14 cellular contexts compared by ENCODE assay signal in the genomic region with DNA sequence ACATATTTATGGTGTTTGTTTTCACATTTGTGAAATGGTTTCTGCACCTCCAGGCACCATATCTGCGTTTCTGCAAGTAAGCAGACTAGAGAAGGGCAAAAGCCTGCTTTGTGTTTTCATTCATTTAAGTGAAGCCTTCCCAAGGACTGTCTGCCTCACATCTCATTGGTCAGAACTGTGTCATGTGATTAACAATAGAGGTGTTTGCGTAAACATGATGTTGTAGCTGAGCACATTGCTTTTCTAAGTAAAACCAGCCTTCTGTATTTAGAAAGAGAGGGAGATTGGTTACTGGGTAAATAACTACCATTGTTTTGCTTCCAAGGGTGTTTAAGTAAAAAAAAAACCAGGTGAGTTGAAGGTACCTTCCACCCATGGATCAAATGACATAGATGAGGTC. TPM values are rescaled to one million over a fixed set of nuclear protein-coding genes. Genes with fewer than 3 reads are reported as not detected.
DNase-seq lines count a peak whose midpoint lies in the region; ATAC-seq and FAIRE-seq lines count a peak whose summit lies in the region.
"Had no signal": no experiment of that assay in that cellular context is flagged by ENCODE, and none has a peak within 500 bp of the region (broad histone marks: within the 10 kb centered on the region; RNA-seq: fewer than 3 reads in every experiment).

No MANE protein-coding gene starts in this region.

- CTCF ChIA-PET in activated CD4-positive, alpha-beta T cell treated with anti-CD3 and anti-CD28 coated beads for 36 hours (lab: Charles Lee): interaction anchor here (0.8 kb wide), 1 partner anchor 16 kb away, joined by 3 read pairs; no protein-coding TSS in a partner anchor

- H3K27me3 ChIP-seq in small intestine (ENCODE audit: control insufficient read depth in 2 of 2, insufficient read depth in 2 of 2, low read length in 2 of 2): no peaks in the 10 kb centered on the region

- no peaks in the 10 kb centered on the region for H3K9me3 ChIP-seq in small intestine (ENCODE audit: control insufficient read depth, low read depth)

- H3K4me3 Mint-ChIP-seq in activated CD4-positive, alpha-beta T cell treated with anti-CD3 and anti-CD28 coated beads for 36 hours: no peak overlapping the region
- no peak overlapping the region for H3K4me3 Mint-ChIP-seq in activated T-helper 1 cell treated with anti-CD3 and anti-CD28 coated beads, Interleukin-12 subunit alpha, Interleukin-12 subunit beta, Interleukin-2, Interleukin-4 antibody, amounts not matched to agents 30 ng/mL and 10 ng/mL and 1 ng/mL, durations not matched to agents 14 hours and 24 hours and 36 hours
- H3K4me3 Mint-ChIP-seq: natural killer cell treated with Interleukin-12 subunit alpha and Interleukin-12 subunit beta and Interleukin-15 and Interleukin-18, amount 100 ng/mL, for 72 hours had no signal

- 83 to 86% (median 83%) methylated on average over 2 of the region's 2 CpGs for WGBS in small intestine, 3 donors

- H3K36me3 ChIP-seq in small intestine (ENCODE audit: control insufficient read depth in 2 of 2, insufficient read depth in 2 of 2, low read length in 2 of 2): no peaks in the 10 kb centered on the region

- no peak for DNase-seq in activated CD4-positive, alpha-beta T cell treated with anti-CD3 and anti-CD28 coated beads for 36 hours
- no peak for DNase-seq in activated CD4-positive, alpha-beta T cell treated with anti-CD3 and anti-CD28 coated beads for 1 hour
- peak; percentile 85 for DNase-seq in NCI-H69 (lab: John Stamatoyannopoulos, UW)
- no peak for DNase-seq in epithelial cell of prostate (ENCODE audit: low read depth, low spot score)
- no peak for DNase-seq in small intestine
- no peak for DNase-seq in NCI-H526 (lab: John Stamatoyannopoulos, UW)
- DNase-seq in activated T-helper 1 cell treated with anti-CD3 and anti-CD28 coated beads, Interleukin-12 subunit alpha, Interleukin-12 subunit beta, Interleukin-2, Interleukin-4 antibody, amounts not matched to agents 30 ng/mL and 10 ng/mL and 1 ng/mL, durations not matched to agents 14 hours and 24 hours and 36 hours (ENCODE audit: low spot score): no peak
- no peak for DNase-seq in NCI-H524 treated with DMSO at 0.1 percent for 48 hours (lab: John Stamatoyannopoulos, UW)
- DNase-seq: anterior cingulate cortex; effector memory CD8-positive, alpha-beta T cell; H7; stimulated activated CD4-positive, alpha-beta T cell treated with anti-CD3 and anti-CD28 coated beads, Interleukin-12 subunit alpha, Interleukin-12 subunit beta, amount 100 ng/mL, for 4 hours had no signal

- peak overlapping the region; percentile 82 for H3K27ac ChIP-seq in epithelial cell of prostate
- H3K27ac ChIP-seq in small intestine (ENCODE audit: low read depth in 1 of 2, low read length in 1 of 2): peak overlapping the region; percentile 83 to 84
- H3K27ac ChIP-seq: KMS-11 had no signal

- H3K4me1 Mint-ChIP-seq in activated CD4-positive, alpha-beta T cell treated with anti-CD3 and anti-CD28 coated beads for 36 hours: peaks cover 43% of the 10 kb centered on the region
- peaks cover 23% of the 10 kb centered on the region for H3K4me1 Mint-ChIP-seq in activated T-helper 1 cell treated with anti-CD3 and anti-CD28 coated beads, Interleukin-12 subunit alpha, Interleukin-12 subunit beta, Interleukin-2, Interleukin-4 antibody, amounts not matched to agents 30 ng/mL and 10 ng/mL and 1 ng/mL, durations not matched to agents 14 hours and 24 hours and 36 hours (ENCODE audit: low read depth)

- peaks cover 5% of the 10 kb centered on the region for H3K9me3 Mint-ChIP-seq in activated CD4-positive, alpha-beta T cell treated with anti-CD3 and anti-CD28 coated beads for 36 hours (ENCODE audit: low read depth)
- no peaks in the 10 kb centered on the region for H3K9me3 Mint-ChIP-seq in activated T-helper 1 cell treated with anti-CD3 and anti-CD28 coated beads, Interleukin-12 subunit alpha, Interleukin-12 subunit beta, Interleukin-2, Interleukin-4 antibody, amounts not matched to agents 30 ng/mL and 10 ng/mL and 1 ng/mL, durations not matched to agents 14 hours and 24 hours and 36 hours
- H3K9me3 Mint-ChIP-seq: effector memory CD8-positive, alpha-beta T cell; natural killer cell treated with Interleukin-12 subunit alpha and Interleukin-12 subunit beta and Interleukin-15 and Interleukin-18, amount 100 ng/mL, for 72 hours had no signal

- H3K27me3 Mint-ChIP-seq in activated CD4-positive, alpha-beta T cell treated with anti-CD3 and anti-CD28 coated beads for 36 hours: no peaks in the 10 kb centered on the region
- H3K27me3 Mint-ChIP-seq in activated T-helper 1 cell treated with anti-CD3 and anti-CD28 coated beads, Interleukin-12 subunit alpha, Interleukin-12 subunit beta, Interleukin-2, Interleukin-4 antibody, amounts not matched to agents 30 ng/mL and 10 ng/mL and 1 ng/mL, durations not matched to agents 14 hours and 24 hours and 36 hours (ENCODE audit: insufficient read depth): peaks cover 2% of the 10 kb centered on the region
- H3K27me3 Mint-ChIP-seq: effector memory CD8-positive, alpha-beta T cell; natural killer cell treated with Interleukin-12 subunit alpha and Interleukin-12 subunit beta and Interleukin-15 and Interleukin-18, amount 100 ng/mL, for 72 hours had no signal

- POLR2A ChIA-PET in activated CD4-positive, alpha-beta T cell treated with anti-CD3 and anti-CD28 coated beads for 36 hours (lab: Charles Lee): no interaction called here

- intact Hi-C loops in activated CD4-positive, alpha-beta T cell treated with anti-CD3 and anti-CD28 coated beads for 36 hours (cut with DNase I, micrococcal nuclease): loop anchor here (5.0 kb wide), 2 partner anchors 438 to 593 kb away; a partner anchor contains a TSS
- intact Hi-C loops in activated T-helper 1 cell treated with anti-CD3 and anti-CD28 coated beads, Interleukin-12 subunit alpha, Interleukin-12 subunit beta, Interleukin-2, Interleukin-4 antibody, amounts not matched to agents 30 ng/mL and 10 ng/mL and 1 ng/mL, durations not matched to agents 14 hours and 24 hours and 36 hours (cut with micrococcal nuclease): loop anchor here (5.0 kb wide), 1 partner anchor 438 kb away; a partner anchor contains a TSS

- peak overlapping the region; percentile 91 for H3K27ac Mint-ChIP-seq in activated CD4-positive, alpha-beta T cell treated with anti-CD3 and anti-CD28 coated beads for 36 hours
- no peak overlapping the region for H3K27ac Mint-ChIP-seq in activated T-helper 1 cell treated with anti-CD3 and anti-CD28 coated beads, Interleukin-12 subunit alpha, Interleukin-12 subunit beta, Interleukin-2, Interleukin-4 antibody, amounts not matched to agents 30 ng/mL and 10 ng/mL and 1 ng/mL, durations not matched to agents 14 hours and 24 hours and 36 hours
- H3K27ac Mint-ChIP-seq: natural killer cell treated with Interleukin-12 subunit alpha and Interleukin-12 subunit beta and Interleukin-15 and Interleukin-18, amount 100 ng/mL, for 72 hours had no signal

- H3K4me3 ChIP-seq in small intestine (ENCODE audit: low read depth in 1 of 2, low read length in 2 of 2): no peak overlapping the region

- no peaks in the 10 kb centered on the region for H3K36me3 Mint-ChIP-seq in activated CD4-positive, alpha-beta T cell treated with anti-CD3 and anti-CD28 coated beads for 36 hours (ENCODE audit: low read depth)
- H3K36me3 Mint-ChIP-seq in activated T-helper 1 cell treated with anti-CD3 and anti-CD28 coated beads, Interleukin-12 subunit alpha, Interleukin-12 subunit beta, Interleukin-2, Interleukin-4 antibody, amounts not matched to agents 30 ng/mL and 10 ng/mL and 1 ng/mL, durations not matched to agents 14 hours and 24 hours and 36 hours (ENCODE audit: low read depth): peaks cover 1% of the 10 kb centered on the region
- H3K36me3 Mint-ChIP-seq: natural killer cell treated with Interleukin-12 subunit alpha and Interleukin-12 subunit beta and Interleukin-15 and Interleukin-18, amount 100 ng/mL, for 72 hours had no signal

- H3K4me1 ChIP-seq in small intestine (ENCODE audit: control insufficient read depth in 2 of 2, insufficient read depth in 1 of 2, low read depth in 1 of 2, low read length in 1 of 2): peaks cover 0 to 6% of the 10 kb centered on the region in 2 donors

- FAIRE-seq in small intestine (lab: Jason Lieb, UNC): no peak

- ATAC-seq in activated CD4-positive, alpha-beta T cell treated with anti-CD3 and anti-CD28 coated beads for 36 hours: no peak
- ATAC-seq: natural killer cell treated with Interleukin-12 subunit alpha and Interleukin-12 subunit beta and Interleukin-15 and Interleukin-18, amount 100 ng/mL, for 72 hours had no signal

RNA-seq across cellular contexts. Expression of a gene that starts 39.7 kb away (rescaled TPM):
- total RNA-seq in activated CD4-positive, alpha-beta T cell treated with anti-CD3 and anti-CD28 coated beads for 36 hours: under 1 TPM; 0.40 to 0.43 TPM
- 10 to 100 TPM; 31.9 to 41.2 (median 36.3) TPM for polyA plus RNA-seq in small intestine
- total RNA-seq in activated T-helper 1 cell treated with anti-CD3 and anti-CD28 coated beads, Interleukin-12 subunit alpha, Interleukin-12 subunit beta, Interleukin-2, Interleukin-4 antibody, amounts not matched to agents 30 ng/mL and 10 ng/mL and 1 ng/mL, durations not matched to agents 14 hours and 24 hours and 36 hours: 0.05 and 0.13 TPM in 2 replicates
- total RNA-seq: natural killer cell treated with Interleukin-12 subunit alpha and Interleukin-12 subunit beta and Interleukin-15 and Interleukin-18, amount 100 ng/mL, for 72 hours had no signal
